23 cellular contexts compared by ENCODE assay signal in the genomic region with DNA sequence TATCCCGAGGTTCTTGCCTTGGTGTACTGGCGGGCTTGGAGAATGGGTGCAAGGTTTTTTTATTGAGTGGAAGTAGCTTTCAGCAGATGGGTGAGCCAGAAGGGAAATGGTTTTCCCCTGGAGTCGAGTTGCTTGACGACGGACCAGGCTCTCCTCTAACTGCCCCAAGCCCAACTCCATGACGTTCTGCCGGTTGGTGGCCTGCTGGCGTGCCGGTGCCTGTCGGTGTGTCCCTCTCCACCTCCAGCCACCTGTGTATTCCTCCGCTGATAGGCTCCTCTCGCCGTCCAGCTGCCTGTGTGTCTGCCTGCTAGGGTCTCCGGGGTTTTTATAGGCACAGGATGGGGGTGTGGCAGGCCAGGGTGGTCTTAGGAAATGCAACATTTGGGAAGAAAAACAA. TPM values are rescaled to one million over a fixed set of nuclear protein-coding genes. Genes with fewer than 3 reads are reported as not detected.
DNase-seq lines count a peak whose midpoint lies in the region; TF ChIP-seq lines count a peak whose summit lies in the region.
"Had no signal": no experiment of that assay in that cellular context is flagged by ENCODE, and none has a peak within 500 bp of the region (broad histone marks: within the 10 kb centered on the region; RNA-seq: fewer than 3 reads in every experiment).

No MANE protein-coding gene starts in this region.

- no peak for DNase-seq in endothelial cell (ENCODE audit: low spot score)
- DNase-seq in mesendoderm = no peak
- no peak for DNase-seq in DMS114 treated with DMSO at 0.1 percent for 48 hours (lab: John Stamatoyannopoulos, UW; ENCODE audit: unreplicated experiment)
- DNase-seq in NCI-H1105 (lab: John Stamatoyannopoulos, UW) = no peak
- DNase-seq in NCI-H1436 treated with DMSO at 0.1 percent for 48 hours (lab: John Stamatoyannopoulos, UW) = no peak
- DNase-seq: BE2C; CD4-positive, alpha-beta T cell; COR-L47; DMS153; GF-D8; H7; HFFc6; NCI-H1092; NCI-H146; NCI-H2029; NCI-H524; NCI-H774; NK-92 treated with Interleukin-12 subunit alpha and Interleukin-12 subunit beta, amount 100 ng/mL, for 24 hours; SJCRH30 had no signal

- H2BK120ac ChIP-seq in mesendoderm (ENCODE audit: low read depth, low read length) = no peak overlapping the region

- H3K9me3 ChIP-seq in BLaER1 (0 out of 2 replicates have a peak, but pooled peaks cover 5% of the 10 kb centered on the region), ES-I3 (ENCODE audit: control insufficient read depth, insufficient read depth, low read length) (no peaks in the 10 kb centered on the region)
- H3K9me3 ChIP-seq: A549, BE2C, SJCRH30 had no signal

- no peak overlapping the region for H2AK5ac ChIP-seq in mesendoderm (ENCODE audit: low read length)

- no peak overlapping the region for H2BK5ac ChIP-seq in mesendoderm (ENCODE audit: low read length)

- no peak overlapping the region for H3K4me3 Mint-ChIP-seq in endothelial cell (ENCODE audit: unreplicated experiment)
- H3K4me3 Mint-ChIP-seq: CD4-positive, alpha-beta T cell; HFFc6 had no signal

- H3K27me3 Mint-ChIP-seq in endothelial cell (ENCODE audit: unreplicated experiment) = no peaks in the 10 kb centered on the region
- H3K27me3 Mint-ChIP-seq: CD4-positive, alpha-beta T cell had no signal

- H4K8ac ChIP-seq in mesendoderm (ENCODE audit: low read depth, low read length) = no peak overlapping the region

- H3K4me2 ChIP-seq in BLaER1 (peak overlapping the region; percentile 91), mesendoderm (ENCODE audit: low read length) (no peak overlapping the region)
- H3K4me2 ChIP-seq: A549 had no signal

- no peak overlapping the region for H3K4ac ChIP-seq in mesendoderm (ENCODE audit: low read depth, low read length)

- peaks cover 3% of the 10 kb centered on the region for H3K4me1 Mint-ChIP-seq in endothelial cell (ENCODE audit: unreplicated experiment)

- H3K9ac ChIP-seq in BLaER1 (no peak overlapping the region), ES-I3 (ENCODE audit: low read depth, low read length) (peak overlapping the region; percentile 26; the same call in 1 of the 2 replicates), mesendoderm (ENCODE audit: low read length) (no peak overlapping the region)

- H3K27ac ChIP-seq in BLaER1 (0 out of 2 replicates have a peak overlapping the region, but pooled peaks have one; percentile 35), mesendoderm (ENCODE audit: low read depth, low read length) (no peak overlapping the region)
- H3K27ac ChIP-seq: A549, SJCRH30 had no signal

- no peak overlapping the region for H3K23ac ChIP-seq in mesendoderm (ENCODE audit: low read length)

- H3K4me1 ChIP-seq in BLaER1 = peaks cover 74% of the 10 kb centered on the region
- peaks cover 21% of the 10 kb centered on the region for H3K4me1 ChIP-seq in ES-I3 (ENCODE audit: insufficient read depth, low read length)
- H3K4me1 ChIP-seq in mesendoderm (ENCODE audit: control insufficient read depth, low read depth, low read length) = peaks cover 10% of the 10 kb centered on the region

- H3K56ac ChIP-seq in mesendoderm (ENCODE audit: low read length) = no peak overlapping the region

- no peaks in the 10 kb centered on the region for H3K36me3 ChIP-seq in BLaER1
- no peaks in the 10 kb centered on the region for H3K36me3 ChIP-seq in ES-I3 (ENCODE audit: insufficient read depth, low read length)
- H3K36me3 ChIP-seq in mesendoderm (ENCODE audit: control insufficient read depth, insufficient read depth, low read length) = no peaks in the 10 kb centered on the region
- H3K36me3 ChIP-seq: BE2C, SJCRH30 had no signal

- H4K5ac ChIP-seq in mesendoderm (ENCODE audit: low read length) = no peak overlapping the region

- H3K27me3 ChIP-seq in BLaER1 = no peaks in the 10 kb centered on the region
- no peaks in the 10 kb centered on the region for H3K27me3 ChIP-seq in mesendoderm (ENCODE audit: insufficient read depth, low read length, poor library complexity)
- H3K27me3 ChIP-seq: BE2C, SJCRH30 had no signal

- H3K36me3 Mint-ChIP-seq in endothelial cell (ENCODE audit: low read depth, unreplicated experiment) = no peaks in the 10 kb centered on the region

- WGBS in mesendoderm (ENCODE audit: extremely low coverage, insufficient coverage, low lambda C conversion rate) = no CpG with 5 or more reads among the region's 14 CpGs

- no peaks in the 10 kb centered on the region for H3K79me1 ChIP-seq in mesendoderm (ENCODE audit: low read length)

- H2BK15ac ChIP-seq in mesendoderm (replicated peaks; ENCODE audit: low read depth) = no peak overlapping the region

- no peak for TF ChIP-seq CTCF in endothelial cell (IDR thresholded peaks at IDR 0.05; ENCODE audit: unreplicated experiment)

- peak overlapping the region; percentile 8 for H3K18ac ChIP-seq in mesendoderm (ENCODE audit: low read length)

- H3K4me3 ChIP-seq in BLaER1 = no peak overlapping the region
- no peak overlapping the region for H3K4me3 ChIP-seq in mesendoderm (ENCODE audit: low read length)
- H3K4me3 ChIP-seq: A549, SJCRH30 had no signal

- no peaks in the 10 kb centered on the region for H3K79me2 ChIP-seq in mesendoderm (ENCODE audit: control insufficient read depth, insufficient read depth, low read length)

- no peaks in the 10 kb centered on the region for H4K20me1 ChIP-seq in BLaER1

- H3K27ac Mint-ChIP-seq in endothelial cell (ENCODE audit: unreplicated experiment) = peak overlapping the region; percentile 30
- H3K27ac Mint-ChIP-seq: CD4-positive, alpha-beta T cell; HFFc6 had no signal

- H3K9me3 Mint-ChIP-seq in endothelial cell (ENCODE audit: unreplicated experiment) = no peaks in the 10 kb centered on the region
- H3K9me3 Mint-ChIP-seq: CD4-positive, alpha-beta T cell; HFFc6 had no signal

RNA-seq across cellular contexts. Expression of gene PTGFRN, which starts 34.3 kb away (rescaled TPM):
- 23.7 TPM for total RNA-seq in endothelial cell (ENCODE audit: unreplicated experiment)
- polyA plus RNA-seq in mesendoderm (2013, experiment 1 of 2) = 49.3 TPM
- 46.6 TPM for polyA plus RNA-seq in mesendoderm (2013, experiment 2 of 2)
- total RNA-seq: OCI-LY7 had no signal
